Comparison of ENCODE assay signal across 8 cellular contexts in the genomic region with DNA sequence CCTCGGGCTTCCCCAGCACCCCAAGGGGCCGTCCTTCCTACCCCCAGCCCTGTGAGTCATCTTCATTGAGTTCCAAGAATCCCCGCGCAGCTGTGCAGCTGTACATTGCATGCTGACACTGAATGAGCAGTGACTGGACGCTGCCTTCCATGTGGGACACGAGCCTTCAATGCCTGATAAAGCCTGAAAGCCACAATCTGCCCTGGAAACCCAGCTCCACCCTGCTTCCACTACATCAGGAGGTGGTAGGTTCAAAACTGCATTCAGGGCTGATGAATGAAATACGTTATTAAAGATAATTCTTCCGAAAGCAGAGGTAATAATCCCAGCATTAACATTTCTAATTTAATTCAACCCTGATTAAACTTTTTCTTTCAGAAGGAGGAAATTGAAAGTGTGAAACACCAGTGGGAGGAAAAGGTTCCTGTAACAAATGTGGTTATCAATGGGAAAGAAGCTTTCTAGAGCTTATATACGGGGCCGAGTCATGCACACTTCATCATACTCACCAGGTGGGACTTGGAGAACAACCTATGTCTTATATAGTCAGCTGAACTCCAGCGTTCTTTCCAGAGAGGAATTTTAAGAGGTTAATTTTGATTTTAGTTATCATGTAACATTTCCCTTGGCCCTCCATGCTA.
DNase-seq lines count a peak whose midpoint lies in the region; ATAC-seq, FAIRE-seq and TF ChIP-seq lines count a peak whose summit lies in the region.

No MANE protein-coding gene starts in this region.

- FAIRE-seq in urothelium cell line (lab: Jason Lieb, UNC), result peak; percentile 40

- no peaks in the 10 kb centered on the region for H3K9me3 ChIP-seq in BE2C

- no peaks in the 10 kb centered on the region for H3K36me3 ChIP-seq in BE2C

- no peaks in the 10 kb centered on the region for H3K27me3 ChIP-seq in BE2C

- H3K36me3 Mint-ChIP-seq in activated T-cell treated with anti-CD3 and anti-CD28 coated beads, Interleukin-2, amount 50 U/mL, for 4 hours (ENCODE audit: insufficient read depth), result no peaks in the 10 kb centered on the region

- no peak overlapping the region for H3K4me3 ChIP-seq in BE2C (ENCODE audit: low read depth, low read length)

- peaks cover 38% of the 10 kb centered on the region for H3K4me1 Mint-ChIP-seq in activated T-cell treated with anti-CD3 and anti-CD28 coated beads, Interleukin-2, amount 50 U/mL, for 4 hours (ENCODE audit: low read depth)

- H3K9me3 Mint-ChIP-seq in activated T-cell treated with anti-CD3 and anti-CD28 coated beads, Interleukin-2, amount 50 U/mL, for 4 hours, result no peaks in the 10 kb centered on the region

- ATAC-seq in HG02623 (IDR thresholded peaks at IDR 0.05; ENCODE audit: unreplicated experiment) (peak; percentile 69), GM18873 (IDR thresholded peaks at IDR 0.05; ENCODE audit: low FRiP score, unreplicated experiment) (no peak)
- peak; percentile 73 to 84 for ATAC-seq in activated T-cell treated with anti-CD3 and anti-CD28 coated beads, Interleukin-2, amount 50 U/mL, for 4 hours

- DNase-seq in BE2C (peak; percentile 20), iris pigment epithelial cell (ENCODE audit: low read depth) (peak; percentile 100), urothelium cell line (ENCODE audit: low spot score) (peak; percentile 95), NOMO-1 treated with DMSO at 0.1 percent for 48 hours (lab: John Stamatoyannopoulos, UW; ENCODE audit: unreplicated experiment) (no peak), HT-29 (ENCODE audit: low spot score) (no peak)
- peak; percentile 7 for DNase-seq in activated T-cell treated with anti-CD3 and anti-CD28 coated beads, Interleukin-2, amount 50 U/mL, for 4 hours

- H3K27me3 Mint-ChIP-seq in activated T-cell treated with anti-CD3 and anti-CD28 coated beads, Interleukin-2, amount 50 U/mL, for 4 hours (ENCODE audit: low read depth), result no peaks in the 10 kb centered on the region

- H3K4me1 ChIP-seq in BE2C, result no peaks in the 10 kb centered on the region

- H3K4me3 Mint-ChIP-seq in activated T-cell treated with anti-CD3 and anti-CD28 coated beads, Interleukin-2, amount 50 U/mL, for 4 hours, result no peak overlapping the region

- TF ChIP-seq CTCF in BE2C (IDR thresholded peaks at IDR 0.05; ENCODE audit: low read depth, low read length), result no peak

Comparison
In these comparisons a context has a peak if more than half of its experiments do, and no peak if none do; other contexts are left out.
1. DNase-seq: peak in BE2C (single experiment), activated T-cell treated with anti-CD3 and anti-CD28 coated beads, Interleukin-2, amount 50 U/mL, for 4 hours (single experiment), iris pigment epithelial cell (single experiment) and urothelium cell line (single experiment); none in NOMO-1 treated with DMSO at 0.1 percent for 48 hours (single experiment) and HT-29 (single experiment).